Comparison of ENCODE assay signal across 18 cellular contexts in genomic region chr11:35798423-35798822, GRCh38.
A peak's percentile ranks its signal among the peaks of the same experiment; 100 is the strongest.
DNase-seq lines count a peak whose midpoint lies in the region; ATAC-seq and TF ChIP-seq lines count a peak whose summit lies in the region.
"Had no signal": no experiment of that assay in that cellular context is flagged by ENCODE, and none has a peak within 500 bp of the region (broad histone marks: within the 10 kb centered on the region; RNA-seq: fewer than 3 reads in every experiment).

No MANE protein-coding gene starts in this region.

- no peak overlapping the region for H3K4me3 Mint-ChIP-seq in stimulated activated naive CD8-positive, alpha-beta T cell treated with anti-CD3 and anti-CD28 coated beads, Interleukin-15, amount 100 ng/mL, for 72 hours
- H3K4me3 Mint-ChIP-seq: activated naive CD4-positive, alpha-beta T cell treated with anti-CD3 and anti-CD28 coated beads, Interleukin-2, amount 10 ng/mL, durations not matched to agents 7 days and 5 days; activated T-cell treated with anti-CD3 and anti-CD28 coated beads, Interleukin-2, amount 50 U/mL, for 72 hours; naive thymus-derived CD4-positive, alpha-beta T cell; T-helper 2 cell treated with Interferon-gamma antibody and Interleukin-4, amounts not matched to agents 5 μg/mL and 100 μg/mL, for 36 hours had no signal

- H3K9me1 ChIP-seq in IMR-90 (ENCODE audit: insufficient read depth, low read length) = peaks cover 19% of the 10 kb centered on the region

- H3K4me3 ChIP-seq in IMR-90 (ENCODE audit: insufficient read depth, low read depth, low read length) (no peak overlapping the region), mammary epithelial cell (replicated peaks in 1 of 3; ENCODE audit: insufficient read depth in 1 of 3, low read depth in 2 of 3, low read length in 3 of 3) (no peak overlapping the region)

- H4K20me1 ChIP-seq in IMR-90 (ENCODE audit: insufficient read depth, low read length) (peaks cover 10% of the 10 kb centered on the region; the same call in 1 of the 2 replicates), mammary epithelial cell (ENCODE audit: insufficient read depth, low read length) (no peaks in the 10 kb centered on the region)

- no TSS peak for BruUV-seq in IMR-90 (replicated peaks; lab: Mats Ljungman, UMichigan)
- no TSS peak for BruUV-seq in mammary epithelial cell (replicated peaks; lab: Mats Ljungman, UMichigan)

- no peak overlapping the region for H2BK5ac ChIP-seq in IMR-90 (ENCODE audit: low read depth, low read length, poor library complexity, severe bottlenecking)

- intact Hi-C loops in IMR-90 (cut with micrococcal nuclease) = no loop called here
- intact Hi-C loops in mammary epithelial cell (cut with micrococcal nuclease) = loop anchor here (2.0 kb wide), 1 partner anchor 180 kb away; the partner anchor contains the start of gene FJX1

- H3K9me3 ChIP-seq in IMR-90 (ENCODE audit: control insufficient read depth, insufficient read depth, low read length) (no peaks in the 10 kb centered on the region), mammary epithelial cell (replicated peaks; ENCODE audit: insufficient read depth, low read length) (peaks cover 7% of the 10 kb centered on the region)

- dilution Hi-C loops in IMR-90 (cut with HindIII; ENCODE audit: low sequenced_read_pairs, unreplicated experiment) = no loop called here
- dilution Hi-C loops in mammary epithelial cell (cut with HindIII; ENCODE audit: low sequenced_read_pairs) = no loop called here

- no peaks in the 10 kb centered on the region for H3K9me3 Mint-ChIP-seq in stimulated activated naive CD8-positive, alpha-beta T cell treated with anti-CD3 and anti-CD28 coated beads, Interleukin-15, amount 100 ng/mL, for 72 hours
- H3K9me3 Mint-ChIP-seq: activated naive CD4-positive, alpha-beta T cell treated with anti-CD3 and anti-CD28 coated beads, Interleukin-2, amount 10 ng/mL, durations not matched to agents 7 days and 5 days; activated T-cell treated with anti-CD3 and anti-CD28 coated beads, Interleukin-2, amount 50 U/mL, for 72 hours; T-helper 2 cell treated with Interferon-gamma antibody and Interleukin-4, amounts not matched to agents 5 μg/mL and 100 μg/mL, for 36 hours had no signal

- H3K27me3 ChIP-seq in IMR-90 (ENCODE audit: control insufficient read depth, insufficient read depth, low read length) (no peaks in the 10 kb centered on the region), mammary epithelial cell (ENCODE audit: insufficient read depth, low read length) (no peaks in the 10 kb centered on the region)

- peak; percentile 24 for DNase-seq in AG08395 (ENCODE audit: low spot score)
- DNase-seq in IMR-90 = peak; percentile 31
- DNase-seq in mammary epithelial cell = peak; percentile 49
- peak; percentile 22 for DNase-seq in hepatic stellate cell (ENCODE audit: low spot score)
- DNase-seq in NCI-H1694 treated with DMSO at 0.1 percent for 48 hours (lab: John Stamatoyannopoulos, UW) = no peak
- no peak for DNase-seq in stimulated activated naive CD8-positive, alpha-beta T cell treated with anti-CD3 and anti-CD28 coated beads, Interleukin-15, amount 100 ng/mL, for 72 hours
- DNase-seq: activated CD4-positive, alpha-beta T cell treated with anti-CD3 and anti-CD28 coated beads for 48 hours; activated naive CD4-positive, alpha-beta T cell treated with anti-CD3 and anti-CD28 coated beads, Interleukin-2, amount 10 ng/mL, durations not matched to agents 7 days and 5 days; activated T-cell treated with anti-CD3 and anti-CD28 coated beads, Interleukin-2, amount 50 U/mL, for 72 hours; anterior cingulate cortex; central memory CD4-positive, alpha-beta T cell; naive thymus-derived CD4-positive, alpha-beta T cell; NCI-H187; NCI-H526 treated with DMSO at 0.1 percent for 48 hours; occipital lobe; RPMI8226 had no signal

- no peak for TF ChIP-seq POLR2A in IMR-90 (IDR thresholded peaks at IDR 0.05; ENCODE audit: low read depth, low read length)

- H3K27me3 Mint-ChIP-seq in stimulated activated naive CD8-positive, alpha-beta T cell treated with anti-CD3 and anti-CD28 coated beads, Interleukin-15, amount 100 ng/mL, for 72 hours = no peaks in the 10 kb centered on the region
- H3K27me3 Mint-ChIP-seq: activated naive CD4-positive, alpha-beta T cell treated with anti-CD3 and anti-CD28 coated beads, Interleukin-2, amount 10 ng/mL, durations not matched to agents 7 days and 5 days; naive thymus-derived CD4-positive, alpha-beta T cell had no signal

- CTCF ChIA-PET in IMR-90 (lab: Yijun Ruan, JAX) = interaction anchor here (1.2 kb wide), 1 partner anchor 17 kb away, joined by 3 read pairs; no protein-coding TSS in a partner anchor
- CTCF ChIA-PET in mammary epithelial cell (lab: Charles Lee; ENCODE audit: low non-redundant PET) = no interaction called here

- H3K4ac ChIP-seq in IMR-90 (ENCODE audit: low read depth, low read length) = no peak overlapping the region

- ATAC-seq in IMR-90 (ENCODE audit: low read depth) (no peak), HG03196 (IDR thresholded peaks at IDR 0.05; ENCODE audit: unreplicated experiment) (no peak)
- ATAC-seq in stimulated activated naive CD8-positive, alpha-beta T cell treated with anti-CD3 and anti-CD28 coated beads, Interleukin-15, amount 100 ng/mL, for 72 hours = no peak
- ATAC-seq: activated T-cell treated with anti-CD3 and anti-CD28 coated beads, Interleukin-2, amount 50 U/mL, for 72 hours; naive thymus-derived CD4-positive, alpha-beta T cell had no signal

- H4K8ac ChIP-seq in IMR-90 (ENCODE audit: low read depth in 2 of 2, low read length in 2 of 2) = no peak overlapping the region

- H3K4me1 ChIP-seq in IMR-90 (ENCODE audit: control insufficient read depth, insufficient read depth, low read length) (peaks cover 10% of the 10 kb centered on the region), mammary epithelial cell (ENCODE audit: insufficient read depth, low read length) (peaks cover 82% of the 10 kb centered on the region)

- no peak overlapping the region for H3K9ac ChIP-seq in IMR-90 (ENCODE audit: low read depth, low read length)
- no peak overlapping the region for H3K9ac ChIP-seq in mammary epithelial cell (ENCODE audit: insufficient read depth, low read length)

- POLR2A ChIA-PET in IMR-90 (lab: Charles Lee; ENCODE audit: unreplicated experiment) = no interaction called here

- H2AK9ac ChIP-seq in IMR-90 (replicated peaks; ENCODE audit: low read depth, low read length, poor library complexity) = no peak overlapping the region

- H2AK5ac ChIP-seq in IMR-90 (ENCODE audit: low read depth, low read length) = no peak overlapping the region

- H2AFZ ChIP-seq in IMR-90 (replicated peaks; ENCODE audit: low read length, poor library complexity) (no peak overlapping the region), mammary epithelial cell (ENCODE audit: low read depth, low read length) (no peak overlapping the region)

- no peak overlapping the region for H3K18ac ChIP-seq in IMR-90 (ENCODE audit: low read depth, low read length)

- no peak overlapping the region for H3K23ac ChIP-seq in IMR-90 (ENCODE audit: low read depth, low read length)

- H3K27ac Mint-ChIP-seq in stimulated activated naive CD8-positive, alpha-beta T cell treated with anti-CD3 and anti-CD28 coated beads, Interleukin-15, amount 100 ng/mL, for 72 hours = no peak overlapping the region
- H3K27ac Mint-ChIP-seq: activated naive CD4-positive, alpha-beta T cell treated with anti-CD3 and anti-CD28 coated beads, Interleukin-2, amount 10 ng/mL, durations not matched to agents 7 days and 5 days; activated T-cell treated with anti-CD3 and anti-CD28 coated beads, Interleukin-2, amount 50 U/mL, for 72 hours; naive thymus-derived CD4-positive, alpha-beta T cell; T-helper 2 cell treated with Interferon-gamma antibody and Interleukin-4, amounts not matched to agents 5 μg/mL and 100 μg/mL, for 36 hours had no signal

- no peak for TF ChIP-seq CTCF in IMR-90 (conservative IDR thresholded peaks at IDR 0.05; ENCODE audit: low read depth, low read length)
- no peak for TF ChIP-seq CTCF in mammary epithelial cell (conservative IDR thresholded peaks at IDR 0.05 in 1 of 2, IDR thresholded peaks at IDR 0.05 in 1 of 2; ENCODE audit: extremely low read depth in 1 of 2, insufficient read depth in 1 of 2, low read depth in 1 of 2, low read length in 2 of 2)

- no peak overlapping the region for H3K27ac ChIP-seq in IMR-90 (ENCODE audit: insufficient read depth, low read length)
- peak overlapping the region; percentile 38 for H3K27ac ChIP-seq in mammary epithelial cell (ENCODE audit: insufficient read depth, low read depth, low read length)

- H4K5ac ChIP-seq in IMR-90 (ENCODE audit: low read depth, low read length) = no peak overlapping the region

- H3K79me2 ChIP-seq in mammary epithelial cell (ENCODE audit: insufficient read depth, low read length) = peaks cover 39% of the 10 kb centered on the region

- H2BK15ac ChIP-seq in IMR-90 (ENCODE audit: low read depth, low read length) = no peak overlapping the region

- peaks cover 67 to 72% of the 10 kb centered on the region in 2 experiments for H3K79me1 ChIP-seq in IMR-90 (ENCODE audit: low read depth in 1 of 2, low read length in 2 of 2)

- H3K14ac ChIP-seq in IMR-90 (replicated peaks; ENCODE audit: low read depth, low read length) = no peak overlapping the region

- no peak overlapping the region for H4K91ac ChIP-seq in IMR-90 (ENCODE audit: insufficient read depth, low read depth, low read length)

- in situ Hi-C loops in IMR-90 (cut with MboI; ENCODE audit: low sequenced_read_pairs) = no loop called here
- in situ Hi-C loops in mammary epithelial cell (cut with MboI; ENCODE audit: low sequenced_read_pairs in 2 of 2) = no loop called here

- H2BK20ac ChIP-seq in IMR-90 (ENCODE audit: low read depth, low read length) = no peak overlapping the region

- H2BK120ac ChIP-seq in IMR-90 (ENCODE audit: low read depth, low read length) = no peak overlapping the region

- H3K4me1 Mint-ChIP-seq in stimulated activated naive CD8-positive, alpha-beta T cell treated with anti-CD3 and anti-CD28 coated beads, Interleukin-15, amount 100 ng/mL, for 72 hours = peaks cover 13% of the 10 kb centered on the region

- H3K4me2 ChIP-seq in IMR-90 (ENCODE audit: low read depth, low read length) = no peak overlapping the region
- H3K4me2 ChIP-seq in mammary epithelial cell (ENCODE audit: insufficient read depth, low read depth, low read length) = peak overlapping the region; percentile 58

- H3K36me3 ChIP-seq in IMR-90 (ENCODE audit: control insufficient read depth, insufficient read depth, low read length) = no peaks in the 10 kb centered on the region
- H3K36me3 ChIP-seq in mammary epithelial cell (ENCODE audit: insufficient read depth, low read length) = no peaks in the 10 kb centered on the region

- no peak overlapping the region for H3K56ac ChIP-seq in IMR-90 (ENCODE audit: extremely low read depth, insufficient read depth, low read length)

- TF ChIP-seq RAD21 in IMR-90 (IDR thresholded peaks at IDR 0.05; ENCODE audit: low read length) = no peak

TF ChIP-seq in IMR-90, 13 proteins besides CTCF, POLR2A, EP300 and RAD21:
- TF ChIP-seq CHD1 (IDR thresholded peaks at IDR 0.05; ENCODE audit: low read depth, low read length) (no peak), FOS (IDR thresholded peaks at IDR 0.05; ENCODE audit: low read depth, low read length) (0 out of 2 replicates have a peak, but pooled peaks have one; percentile 25)

Comparison
In these comparisons a context has a peak if more than half of its experiments do, and no peak if none do; other contexts are left out.
1. DNase-seq: peak in AG08395 (single experiment), IMR-90 (single experiment), mammary epithelial cell (single experiment) and hepatic stellate cell (single experiment); none in NCI-H1694 treated with DMSO at 0.1 percent for 48 hours (single experiment) and stimulated activated naive CD8-positive, alpha-beta T cell treated with anti-CD3 and anti-CD28 coated beads, Interleukin-15, amount 100 ng/mL, for 72 hours (0 of 2).